In genomic region chr10:3065622-3066021, GRCh38 we compare ENCODE assay signal across 15 cellular contexts. TPM values are rescaled to one million over a fixed set of nuclear protein-coding genes. Genes with fewer than 3 reads are reported as not detected.
A peak's percentile ranks its signal among the peaks of the same experiment; 100 is the strongest.
DNase-seq lines count a peak whose midpoint lies in the region; ATAC-seq and TF ChIP-seq lines count a peak whose summit lies in the region.
"Had no signal": no experiment of that assay in that cellular context is flagged by ENCODE, and none has a peak within 500 bp of the region (broad histone marks: within the 10 kb centered on the region; RNA-seq: fewer than 3 reads in every experiment).

No MANE protein-coding gene starts in this region.

- no peak overlapping the region for H2AFZ ChIP-seq in hepatocyte

- H3K4me3 Mint-ChIP-seq in activated CD8-positive, alpha-beta T cell treated with anti-CD3 and anti-CD28 coated beads, Interleukin-2, amount 10 ng/mL, durations not matched to agents 7 days and 5 days, result peak overlapping the region; percentile 58

- H3K27me3 ChIP-seq in upper lobe of right lung (no peaks in the 10 kb centered on the region), hepatocyte (peaks cover 35% of the 10 kb centered on the region)

- CTCF ChIA-PET in activated CD8-positive, alpha-beta T cell treated with anti-CD3 and anti-CD28 coated beads, Interleukin-2, amount 10 ng/mL, durations not matched to agents 7 days and 5 days (lab: Charles Lee), result no interaction called here

- ATAC-seq in activated CD8-positive, alpha-beta T cell treated with anti-CD3 and anti-CD28 coated beads, Interleukin-2, amount 10 ng/mL, durations not matched to agents 7 days and 5 days, result no peak
- ATAC-seq in upper lobe of right lung (no peak), GM19324 (IDR thresholded peaks at IDR 0.05; ENCODE audit: low FRiP score, unreplicated experiment) (no peak)
- ATAC-seq: left lobe of liver had no signal

- no peaks in the 10 kb centered on the region; the same call in 1 of the 2 replicates for H3K9me3 ChIP-seq in ES-I3 (ENCODE audit: control insufficient read depth, insufficient read depth, low read length)
- no peaks in the 10 kb centered on the region for H3K9me3 ChIP-seq in iPS-18c (ENCODE audit: control insufficient read depth, insufficient read depth, low read length)
- no peaks in the 10 kb centered on the region for H3K9me3 ChIP-seq in upper lobe of right lung
- no peaks in the 10 kb centered on the region for H3K9me3 ChIP-seq in hepatocyte (ENCODE audit: low read depth)
- H3K9me3 ChIP-seq: neutrophil, thoracic aorta had no signal

- H3K9me3 Mint-ChIP-seq in activated CD8-positive, alpha-beta T cell treated with anti-CD3 and anti-CD28 coated beads, Interleukin-2, amount 10 ng/mL, durations not matched to agents 7 days and 5 days (ENCODE audit: insufficient read depth), result no peaks in the 10 kb centered on the region

- H3K27ac ChIP-seq in upper lobe of right lung (no peak overlapping the region), hepatocyte (no peak overlapping the region)
- H3K27ac ChIP-seq: 22Rv1, neutrophil, VCaP had no signal

- no peaks in the 10 kb centered on the region for H4K20me1 ChIP-seq in hepatocyte (ENCODE audit: insufficient read depth, poor library complexity, severe bottlenecking)

- peaks cover 5% of the 10 kb centered on the region; the same call in 1 of the 2 replicates for H3K4me1 ChIP-seq in ES-I3 (ENCODE audit: insufficient read depth, low read length)
- no peaks in the 10 kb centered on the region for H3K4me1 ChIP-seq in upper lobe of right lung
- peaks cover 8% of the 10 kb centered on the region for H3K4me1 ChIP-seq in hepatocyte (ENCODE audit: insufficient read depth)

- no peak overlapping the region for H3K27ac Mint-ChIP-seq in activated CD8-positive, alpha-beta T cell treated with anti-CD3 and anti-CD28 coated beads, Interleukin-2, amount 10 ng/mL, durations not matched to agents 7 days and 5 days

- intact Hi-C loops in upper lobe of right lung (cut with DNase I), result no loop called here

- H3K27me3 Mint-ChIP-seq in activated CD8-positive, alpha-beta T cell treated with anti-CD3 and anti-CD28 coated beads, Interleukin-2, amount 10 ng/mL, durations not matched to agents 7 days and 5 days (ENCODE audit: low read depth), result peaks cover 9% of the 10 kb centered on the region

- H3K4me3 ChIP-seq in iPS-18c (ENCODE audit: insufficient read depth, low read depth, low read length) (peak overlapping the region; percentile 53; the same call in 1 of the 2 replicates), upper lobe of right lung (no peak overlapping the region), hepatocyte (no peak overlapping the region)

- TF ChIP-seq CTCF in upper lobe of right lung (IDR thresholded peaks at IDR 0.05) (no peak), hepatocyte (IDR thresholded peaks at IDR 0.05; ENCODE audit: poor library complexity) (no peak)

- H3K36me3 ChIP-seq in ES-I3 (ENCODE audit: insufficient read depth, low read length) (no peaks in the 10 kb centered on the region), upper lobe of right lung (no peaks in the 10 kb centered on the region), hepatocyte (replicated peaks; ENCODE audit: insufficient read depth, low read depth) (no peaks in the 10 kb centered on the region)
- H3K36me3 ChIP-seq: neutrophil, thoracic aorta had no signal

- no peaks in the 10 kb centered on the region for H3K9me2 ChIP-seq in hepatocyte (replicated peaks; ENCODE audit: insufficient read depth)

- peaks cover 16% of the 10 kb centered on the region for H3K36me3 Mint-ChIP-seq in activated CD8-positive, alpha-beta T cell treated with anti-CD3 and anti-CD28 coated beads, Interleukin-2, amount 10 ng/mL, durations not matched to agents 7 days and 5 days (ENCODE audit: low read depth)

- peaks cover 3% of the 10 kb centered on the region for H3K79me2 ChIP-seq in hepatocyte

- peaks cover 16% of the 10 kb centered on the region for H3K4me1 Mint-ChIP-seq in activated CD8-positive, alpha-beta T cell treated with anti-CD3 and anti-CD28 coated beads, Interleukin-2, amount 10 ng/mL, durations not matched to agents 7 days and 5 days (ENCODE audit: low read depth)

- POLR2A ChIA-PET in activated CD8-positive, alpha-beta T cell treated with anti-CD3 and anti-CD28 coated beads, Interleukin-2, amount 10 ng/mL, durations not matched to agents 7 days and 5 days (lab: Charles Lee), result no interaction called here

- no peak overlapping the region for H3K4me2 ChIP-seq in hepatocyte

- DNase-seq in DMS79 treated with DMSO at 0.1 percent for 48 hours (lab: John Stamatoyannopoulos, UW) (peak; percentile 27), DMS79 (lab: John Stamatoyannopoulos, UW) (no peak), upper lobe of right lung (no peak), hepatocyte (ENCODE audit: low spot score) (no peak)
- DNase-seq in activated CD8-positive, alpha-beta T cell treated with anti-CD3 and anti-CD28 coated beads, Interleukin-2, amount 10 ng/mL, durations not matched to agents 7 days and 5 days, result no peak
- DNase-seq: IMR-90, NCI-H1436 treated with DMSO at 0.1 percent for 48 hours had no signal

- WGBS in hepatocyte (ENCODE audit: low lambda C conversion rate, missing lambda C conversion rate), result 82% methylated on average over 8 of the region's 8 CpGs

- H3K9ac ChIP-seq in ES-I3 (ENCODE audit: low read depth, low read length), result peak overlapping the region; percentile 75; the same call in 1 of the 2 replicates

RNA-seq across cellular contexts. Expression of gene PFKP, which starts 1.7 kb away (rescaled TPM):
- total RNA-seq in activated CD8-positive, alpha-beta T cell treated with anti-CD3 and anti-CD28 coated beads, Interleukin-2, amount 10 ng/mL, durations not matched to agents 7 days and 5 days, result 100 to 1,000 TPM; 220 to 233 TPM
- total RNA-seq in upper lobe of right lung (29.3 TPM), hepatocyte (17.5 and 24.6 TPM in 2 replicates)
- polyA plus RNA-seq in hepatocyte, result 48.9 and 56.0 TPM in 2 replicates
